Comparison of ENCODE assay signal across 9 cellular contexts in the genomic region with DNA sequence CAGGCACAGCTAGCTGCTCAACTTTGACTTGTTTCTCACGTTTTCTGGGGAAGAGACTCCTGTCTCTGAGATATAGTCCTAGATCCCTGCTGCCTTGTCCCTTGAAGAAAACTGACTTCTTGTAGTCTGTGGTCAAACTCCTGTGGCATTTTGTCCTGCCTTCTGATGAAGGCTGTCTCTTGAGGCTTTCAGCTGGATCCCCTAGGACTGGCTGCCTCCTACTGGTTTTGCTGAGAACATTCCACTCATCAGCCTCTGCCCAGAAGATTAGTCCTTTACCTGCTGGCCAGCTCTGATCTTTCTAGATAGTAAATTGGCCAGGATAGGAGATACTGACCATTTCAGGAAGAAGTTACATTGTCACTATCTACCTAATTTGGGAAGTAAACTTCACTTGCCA.
A peak's percentile ranks its signal among the peaks of the same experiment; 100 is the strongest.
DNase-seq lines count a peak whose midpoint lies in the region; ATAC-seq and TF ChIP-seq lines count a peak whose summit lies in the region.
"Had no signal": no experiment of that assay in that cellular context is flagged by ENCODE, and none has a peak within 500 bp of the region (broad histone marks: within the 10 kb centered on the region; RNA-seq: fewer than 3 reads in every experiment).

No MANE protein-coding gene starts in this region.

- H3K27me3 Mint-ChIP-seq in effector memory CD8-positive, alpha-beta T cell: peaks cover 7 to 11% of the 10 kb centered on the region in 2 donors

- DNase-seq in BJ (ENCODE audit: low read depth) (no peak), posterior cingulate gyrus (no peak)
- DNase-seq in effector memory CD8-positive, alpha-beta T cell: no peak
- DNase-seq in stimulated activated effector memory CD8-positive, alpha-beta T cell treated with anti-CD3 and anti-CD28 coated beads, Interleukin-12 subunit alpha, Interleukin-12 subunit beta, amount 100 ng/mL, for 72 hours (ENCODE audit: low spot score in 2 of 2): no peak

- H3K36me3 ChIP-seq in BJ (ENCODE audit: control insufficient read depth, insufficient read depth, low read length) (no peaks in the 10 kb centered on the region), KMS-11 (ENCODE audit: insufficient read depth) (no peaks in the 10 kb centered on the region)

- peak; percentile 71 for ATAC-seq in GM18873 (IDR thresholded peaks at IDR 0.05; ENCODE audit: low FRiP score, unreplicated experiment)
- peak; percentile 29 for ATAC-seq in effector memory CD8-positive, alpha-beta T cell (replicated peaks)
- ATAC-seq in stimulated activated effector memory CD8-positive, alpha-beta T cell treated with anti-CD3 and anti-CD28 coated beads, Interleukin-12 subunit alpha, Interleukin-12 subunit beta, amount 100 ng/mL, for 72 hours: peak; percentile 55
- no peak for ATAC-seq in HG03175 (IDR thresholded peaks at IDR 0.05; ENCODE audit: unreplicated experiment)
- no peak for ATAC-seq in HG02571 (IDR thresholded peaks at IDR 0.05; ENCODE audit: unreplicated experiment)

- TF ChIP-seq CTCF in BJ (IDR thresholded peaks at IDR 0.05; ENCODE audit: insufficient read depth, low read depth, low read length): peak; percentile 16; the same call in 1 of the 2 replicates
- peak; percentile 64 for TF ChIP-seq CTCF in KMS-11 (conservative IDR thresholded peaks at IDR 0.05; ENCODE audit: low read depth, low read length)

- H4K20me1 ChIP-seq in KMS-11 (ENCODE audit: insufficient read depth): no peaks in the 10 kb centered on the region

- H3K4me2 ChIP-seq in KMS-11: no peak overlapping the region

- H3K79me2 ChIP-seq in KMS-11 (ENCODE audit: insufficient read depth, low read depth): no peaks in the 10 kb centered on the region

- H3K4me3 Mint-ChIP-seq in effector memory CD8-positive, alpha-beta T cell: no peak overlapping the region
- H3K4me3 Mint-ChIP-seq in stimulated activated effector memory CD8-positive, alpha-beta T cell treated with anti-CD3 and anti-CD28 coated beads, Interleukin-12 subunit alpha, Interleukin-12 subunit beta, amount 100 ng/mL, for 72 hours: no peak overlapping the region
- H3K4me3 Mint-ChIP-seq: activated naive CD8-positive, alpha-beta T cell had no signal

- no peak overlapping the region for H3K9ac ChIP-seq in KMS-11

- no peaks in the 10 kb centered on the region for H3K36me3 Mint-ChIP-seq in effector memory CD8-positive, alpha-beta T cell (ENCODE audit: insufficient read depth)
- H3K36me3 Mint-ChIP-seq in stimulated activated effector memory CD8-positive, alpha-beta T cell treated with anti-CD3 and anti-CD28 coated beads, Interleukin-12 subunit alpha, Interleukin-12 subunit beta, amount 100 ng/mL, for 72 hours: no peaks in the 10 kb centered on the region
- H3K36me3 Mint-ChIP-seq: activated naive CD8-positive, alpha-beta T cell had no signal

- no peak overlapping the region for H3K4me3 ChIP-seq in BJ (ENCODE audit: low read depth, low read length)
- H3K4me3 ChIP-seq in KMS-11 (IDR thresholded peaks at IDR 0.05; ENCODE audit: insufficient read depth, low read depth, low read length): no peak overlapping the region

- no peak overlapping the region for H3K27ac Mint-ChIP-seq in effector memory CD8-positive, alpha-beta T cell
- no peak overlapping the region for H3K27ac Mint-ChIP-seq in stimulated activated effector memory CD8-positive, alpha-beta T cell treated with anti-CD3 and anti-CD28 coated beads, Interleukin-12 subunit alpha, Interleukin-12 subunit beta, amount 100 ng/mL, for 72 hours
- H3K27ac Mint-ChIP-seq: activated naive CD8-positive, alpha-beta T cell had no signal

- CTCF ChIA-PET in BJ (lab: Yijun Ruan, JAX): no interaction called here

- peaks cover 8% of the 10 kb centered on the region for H3K4me1 ChIP-seq in KMS-11 (ENCODE audit: low read depth, poor library complexity, severe bottlenecking)

- H3K4me1 Mint-ChIP-seq in effector memory CD8-positive, alpha-beta T cell (ENCODE audit: low read depth in 2 of 2): no peaks in the 10 kb centered on the region
- H3K4me1 Mint-ChIP-seq in stimulated activated effector memory CD8-positive, alpha-beta T cell treated with anti-CD3 and anti-CD28 coated beads, Interleukin-12 subunit alpha, Interleukin-12 subunit beta, amount 100 ng/mL, for 72 hours: no peaks in the 10 kb centered on the region

- no peaks in the 10 kb centered on the region for H3K27me3 ChIP-seq in BJ (ENCODE audit: control insufficient read depth, insufficient read depth, low read length)
- no peaks in the 10 kb centered on the region for H3K27me3 ChIP-seq in KMS-11 (ENCODE audit: insufficient read depth, low read depth)

- no peaks in the 10 kb centered on the region for H3K9me3 Mint-ChIP-seq in effector memory CD8-positive, alpha-beta T cell
- H3K9me3 Mint-ChIP-seq in stimulated activated effector memory CD8-positive, alpha-beta T cell treated with anti-CD3 and anti-CD28 coated beads, Interleukin-12 subunit alpha, Interleukin-12 subunit beta, amount 100 ng/mL, for 72 hours: peaks cover 3% of the 10 kb centered on the region

- 0 out of 2 replicates have a peak overlapping the region, but pooled peaks have one; percentile 10 for H2AFZ ChIP-seq in KMS-11 (ENCODE audit: low read depth)

- intact Hi-C loops in posterior cingulate gyrus (cut with DNase I): no loop called here

- POLR2A ChIA-PET in BJ (lab: Charles Lee): no interaction called here

- H3K27ac ChIP-seq in KMS-11: no peak overlapping the region

Comparison
In these comparisons a context has a peak if more than half of its experiments do, and no peak if none do; other contexts are left out.
1. ATAC-seq: peak in GM18873 (single experiment), effector memory CD8-positive, alpha-beta T cell (single experiment) and stimulated activated effector memory CD8-positive, alpha-beta T cell treated with anti-CD3 and anti-CD28 coated beads, Interleukin-12 subunit alpha, Interleukin-12 subunit beta, amount 100 ng/mL, for 72 hours (single experiment); none in HG03175 (single experiment) and HG02571 (single experiment).